ENCODE assay signal across 17 cellular contexts in genomic region chr3:69505770-69506407, GRCh38.
DNase-seq lines count a peak whose midpoint lies in the region; ATAC-seq, FAIRE-seq and TF ChIP-seq lines count a peak whose summit lies in the region.
"Had no signal": no experiment of that assay in that cellular context is flagged by ENCODE, and none has a peak within 500 bp of the region (broad histone marks: within the 10 kb centered on the region; RNA-seq: fewer than 3 reads in every experiment).

No MANE protein-coding gene starts in this region.

- no peak for TF ChIP-seq CTCF in D721Med (IDR thresholded peaks at IDR 0.05; ENCODE audit: insufficient read depth, missing control alignments)
- TF ChIP-seq CTCF in fibroblast of villous mesenchyme (IDR thresholded peaks at IDR 0.05; ENCODE audit: insufficient read depth, low read depth, low read length): no peak
- TF ChIP-seq CTCF in mucosa of descending colon (IDR thresholded peaks at IDR 0.05): no peak

- H3K4me3 ChIP-seq in fibroblast of villous mesenchyme (ENCODE audit: low read depth, low read length): no peak overlapping the region
- H3K4me3 ChIP-seq in mucosa of descending colon: no peak overlapping the region
- H3K4me3 ChIP-seq: breast epithelium, ovary, transverse colon had no signal

- ATAC-seq in mucosa of descending colon (peak; percentile 12), HG03565 (IDR thresholded peaks at IDR 0.05; ENCODE audit: unreplicated experiment) (no peak)

- no peaks in the 10 kb centered on the region for H3K36me3 ChIP-seq in mucosa of descending colon (ENCODE audit: low read depth)
- H3K36me3 ChIP-seq: breast epithelium, ovary, transverse colon had no signal

- no peaks in the 10 kb centered on the region for H3K4me1 ChIP-seq in mucosa of descending colon (ENCODE audit: low read depth)
- H3K4me1 ChIP-seq: breast epithelium, transverse colon had no signal

- no peaks in the 10 kb centered on the region for H3K9me3 ChIP-seq in mucosa of descending colon
- H3K9me3 ChIP-seq: breast epithelium, ovary, transverse colon had no signal

- FAIRE-seq in D721Med (lab: Jason Lieb, UNC): peak; percentile 46

- DNase-seq in D721Med (ENCODE audit: insufficient read length, low spot score): no peak
- DNase-seq in NCI-H146 treated with DMSO at 0.1 percent for 48 hours (lab: John Stamatoyannopoulos, UW; ENCODE audit: unreplicated experiment): peak; percentile 12
- DNase-seq in fibroblast of villous mesenchyme (ENCODE audit: low read depth): peak; percentile 55
- no peak for DNase-seq in mucosa of descending colon
- no peak for DNase-seq in RKO (ENCODE audit: low spot score)
- no peak for DNase-seq in NCI-H446 treated with DMSO at 0.1 percent for 48 hours (lab: John Stamatoyannopoulos, UW)
- no peak for DNase-seq in SW 1271 (lab: John Stamatoyannopoulos, UW)
- DNase-seq: activated naive CD4-positive, alpha-beta T cell treated with anti-CD3 and anti-CD28 coated beads, Interleukin-2, amount 10 ng/mL, durations not matched to agents 7 days and 5 days; AML-193; DMS79; hypothalamus; NCI-H1694; stimulated activated CD4-positive, alpha-beta T cell treated with anti-CD3 and anti-CD28 coated beads, Interleukin-2, amount 100 ng/mL, for 24 hours; transverse colon had no signal

- intact Hi-C loops in mucosa of descending colon (cut with DNase I, micrococcal nuclease): no loop called here

Comparison
In these comparisons a context has a peak if more than half of its experiments do, and no peak if none do; other contexts are left out.
1. DNase-seq: peak in NCI-H146 treated with DMSO at 0.1 percent for 48 hours (single experiment) and fibroblast of villous mesenchyme (single experiment); none in D721Med (single experiment), mucosa of descending colon (0 of 3), RKO (single experiment), NCI-H446 treated with DMSO at 0.1 percent for 48 hours (single experiment) and SW 1271 (0 of 2).